27 cellular contexts compared by ENCODE assay signal in genomic region chr6:100996409-100996808, GRCh38.
"Had no signal": no experiment of that assay in that cellular context is flagged by ENCODE, and none has a peak within 500 bp of the region (broad histone marks: within the 10 kb centered on the region; RNA-seq: fewer than 3 reads in every experiment).

No MANE protein-coding gene starts in this region.

- H3K4me2 ChIP-seq: neural progenitor cell had no signal

- H3K27me3 Mint-ChIP-seq: progenitor cell of endocrine pancreas had no signal

- H3K4me3 Mint-ChIP-seq: naive thymus-derived CD4-positive, alpha-beta T cell; natural killer cell; nephron; neural progenitor cell; stimulated activated naive B cell treated with anti-CD40 and anti-IgM and Interleukin-4, amounts not matched to agents 10 μg/mL and 1 μg/mL and 100 μg/mL, for 72 hours; stimulated activated naive CD8-positive, alpha-beta T cell treated with anti-CD3 and anti-CD28 coated beads, Interleukin-15, Interleukin-2, amounts not matched to agents 100 ng/mL and 50 ng/mL, for 24 hours had no signal

- H3K9ac ChIP-seq: neural progenitor cell had no signal

- H3K27ac Mint-ChIP-seq: naive thymus-derived CD4-positive, alpha-beta T cell; natural killer cell; nephron; neural progenitor cell; progenitor cell of endocrine pancreas; stimulated activated naive B cell treated with anti-CD40 and anti-IgM and Interleukin-4, amounts not matched to agents 10 μg/mL and 1 μg/mL and 100 μg/mL, for 72 hours; stimulated activated naive CD8-positive, alpha-beta T cell treated with anti-CD3 and anti-CD28 coated beads, Interleukin-15, Interleukin-2, amounts not matched to agents 100 ng/mL and 50 ng/mL, for 24 hours had no signal

- H2AFZ ChIP-seq: neural progenitor cell had no signal

- H3K9me3 Mint-ChIP-seq: stimulated activated naive CD8-positive, alpha-beta T cell treated with anti-CD3 and anti-CD28 coated beads, Interleukin-15, Interleukin-2, amounts not matched to agents 100 ng/mL and 50 ng/mL, for 24 hours had no signal

- H3K36me3 Mint-ChIP-seq: neural progenitor cell; stimulated activated naive B cell treated with anti-CD40 and anti-IgM and Interleukin-4, amounts not matched to agents 10 μg/mL and 1 μg/mL and 100 μg/mL, for 72 hours had no signal

- H3K27ac ChIP-seq: neural progenitor cell, pancreas, psoas muscle, right lobe of liver, sigmoid colon, stomach, thoracic aorta, thyroid gland, tibial nerve, upper lobe of left lung, vagina had no signal

- H3K4me3 ChIP-seq: neural progenitor cell, pancreas, psoas muscle, right lobe of liver, sigmoid colon, stomach, thoracic aorta, thyroid gland, tibial nerve, upper lobe of left lung, vagina had no signal

- H3K9me3 ChIP-seq: pancreas, right lobe of liver, sigmoid colon, stomach, thoracic aorta, thyroid gland, tibial nerve, upper lobe of left lung, vagina had no signal

- ATAC-seq: naive thymus-derived CD4-positive, alpha-beta T cell; natural killer cell; pancreas; psoas muscle; right cardiac atrium; right lobe of liver; stimulated activated naive B cell treated with anti-CD40 and anti-IgM and Interleukin-4, amounts not matched to agents 10 μg/mL and 1 μg/mL and 100 μg/mL, for 72 hours had no signal

- H3K4me1 ChIP-seq: neural progenitor cell, pancreas, psoas muscle, right lobe of liver, sigmoid colon, stomach, thyroid gland, tibial nerve, upper lobe of left lung, vagina had no signal

- DNase-seq: naive thymus-derived CD4-positive, alpha-beta T cell; natural killer cell; occipital lobe; pancreas; posterior cingulate gyrus; psoas muscle; right cardiac atrium; right lobe of liver; sigmoid colon; small intestine; stimulated activated CD4-positive, alpha-beta T cell treated with anti-CD3 and anti-CD28 coated beads, Interleukin-15, amount 100 ng/mL, for 24 hours; stimulated activated CD4-positive, alpha-beta T cell treated with anti-CD3 and anti-CD28 coated beads, Interleukin-2, amount 100 ng/mL, for 24 hours; stimulated activated CD4-positive, alpha-beta T cell treated with anti-CD3 and anti-CD28 coated beads, Interleukin-2, amount 100 ng/mL, for 48 hours; stimulated activated CD4-positive, alpha-beta T cell treated with anti-CD3 and anti-CD28 coated beads, Interleukin-4, amount 100 ng/mL, for 24 hours; stimulated activated naive B cell treated with anti-CD40 and anti-IgM and Interleukin-4, amounts not matched to agents 10 μg/mL and 1 μg/mL and 100 μg/mL, for 72 hours; stimulated activated naive CD4-positive, alpha-beta T cell treated with Interleukin-2 at 50 U/mL for 16 hours; stomach; thyroid gland; trophoblast cell; upper lobe of left lung had no signal

- H3K4me1 Mint-ChIP-seq: natural killer cell; nephron; neural progenitor cell; stimulated activated naive B cell treated with anti-CD40 and anti-IgM and Interleukin-4, amounts not matched to agents 10 μg/mL and 1 μg/mL and 100 μg/mL, for 72 hours had no signal

- H3K27me3 ChIP-seq: neural progenitor cell, pancreas, right lobe of liver, sigmoid colon, stomach, thyroid gland, tibial nerve, upper lobe of left lung, vagina had no signal

- H3K36me3 ChIP-seq: neural progenitor cell, pancreas, right lobe of liver, sigmoid colon, stomach, thoracic aorta, thyroid gland, tibial nerve, upper lobe of left lung, vagina had no signal
